9 cellular contexts compared by ENCODE assay signal in genomic region chr4:73446336-73446938, GRCh38. TPM values are rescaled to one million over a fixed set of nuclear protein-coding genes. Genes with fewer than 3 reads are reported as not detected.
DNase-seq lines count a peak whose midpoint lies in the region; FAIRE-seq and TF ChIP-seq lines count a peak whose summit lies in the region.
"Had no signal": no experiment of that assay in that cellular context is flagged by ENCODE, and none has a peak within 500 bp of the region (broad histone marks: within the 10 kb centered on the region; RNA-seq: fewer than 3 reads in every experiment).

No MANE protein-coding gene starts in this region.

- H3K9me2 ChIP-seq in MM.1S (replicated peaks; ENCODE audit: insufficient read depth, low read length), result no peaks in the 10 kb centered on the region
- H3K9me2 ChIP-seq in SK-N-SH, result no peaks in the 10 kb centered on the region

- CTCF ChIA-PET in SK-N-SH (lab: Yijun Ruan, JAX), result interaction anchor here (0.6 to 2.7 kb wide), 31 partner anchors 7 to 1320 kb away, joined by 3 to 22 read pairs (median 4); partner anchors contain the start of gene AFP
- CTCF ChIA-PET in CD8-positive, alpha-beta memory T cell (lab: Charles Lee), result interaction anchor here (0.7 to 1.3 kb wide), 4 partner anchors 15 to 188 kb away, joined by 3 to 5 read pairs (median 4); partner anchors contain the start of gene ANKRD17

- H3K27ac Mint-ChIP-seq in CD8-positive, alpha-beta memory T cell, result no peak overlapping the region

- TF ChIP-seq EP300 in SK-N-SH (IDR thresholded peaks at IDR 0.05; ENCODE audit: borderline replicate concordance in 1 of 2, low read depth in 1 of 2, low read length in 1 of 2), result no peak

- peak; percentile 46 for DNase-seq in AG10803 (ENCODE audit: low read depth)
- DNase-seq in HFF-Myc (ENCODE audit: extremely low read depth, low read depth), result no peak
- peak; percentile 75 for DNase-seq in MM.1S
- peak; percentile 46 for DNase-seq in SK-N-SH
- peak; percentile 65 for DNase-seq in fibroblast of the aortic adventitia (ENCODE audit: low read depth)
- DNase-seq in small intestine, result peak; percentile 69
- no peak for DNase-seq in CD8-positive, alpha-beta memory T cell

- 3% methylated on average over 4 of the region's 4 CpGs for whole genome bisulfite sequencing in SK-N-SH (ENCODE audit: low lambda C conversion rate)
- WGBS in small intestine, 3 donors, result 4 to 19% (median 5%) methylated on average over 4 of the region's 4 CpGs

- H3K4me1 ChIP-seq in MM.1S (ENCODE audit: low read length) (no peaks in the 10 kb centered on the region), SK-N-SH (ENCODE audit: control insufficient read depth in 1 of 2, insufficient read depth in 2 of 2, low read depth in 1 of 2, low read length in 1 of 2) (no peaks in the 10 kb centered on the region; a peak in 1 of 4 replicates), small intestine (ENCODE audit: control insufficient read depth in 2 of 2, insufficient read depth in 1 of 2, low read depth in 1 of 2, low read length in 1 of 2) (no peaks in the 10 kb centered on the region)
- no peaks in the 10 kb centered on the region for H3K4me1 ChIP-seq in CD8-positive, alpha-beta memory T cell (ENCODE audit: insufficient read depth, low read length)

- no peaks in the 10 kb centered on the region for H3K9me3 ChIP-seq in MM.1S (replicated peaks; ENCODE audit: insufficient read depth, low read length)
- H3K9me3 ChIP-seq in SK-N-SH, result no peaks in the 10 kb centered on the region
- H3K9me3 ChIP-seq in small intestine (ENCODE audit: control insufficient read depth, low read depth), result no peaks in the 10 kb centered on the region
- H3K9me3 ChIP-seq in CD8-positive, alpha-beta memory T cell (ENCODE audit: low read length), result no peaks in the 10 kb centered on the region

- H3K4me3 ChIP-seq in AG10803 (ENCODE audit: low read length), result no peak overlapping the region
- no peak overlapping the region for H3K4me3 ChIP-seq in GM12875 (ENCODE audit: low read depth, low read length)
- H3K4me3 ChIP-seq in HFF-Myc (replicated peaks; ENCODE audit: low read depth, low read length), result no peak overlapping the region
- no peak overlapping the region for H3K4me3 ChIP-seq in MM.1S (ENCODE audit: low read length)
- H3K4me3 ChIP-seq in SK-N-SH (ENCODE audit: low read depth in 2 of 2, low read length in 1 of 2), result no peak overlapping the region; a peak in 1 of 4 replicates
- no peak overlapping the region for H3K4me3 ChIP-seq in fibroblast of the aortic adventitia (ENCODE audit: low read depth, low read length)
- no peak overlapping the region for H3K4me3 ChIP-seq in small intestine (ENCODE audit: low read depth in 1 of 2, low read length in 2 of 2)
- H3K4me3 ChIP-seq in CD8-positive, alpha-beta memory T cell (ENCODE audit: low read length), result no peak overlapping the region

- H3K4me1 Mint-ChIP-seq in CD8-positive, alpha-beta memory T cell, result no peaks in the 10 kb centered on the region

- H4K20me1 ChIP-seq in MM.1S (ENCODE audit: insufficient read depth, low read length) (no peaks in the 10 kb centered on the region), SK-N-SH (ENCODE audit: insufficient read depth) (no peaks in the 10 kb centered on the region)

- POLR2A ChIA-PET in SK-N-SH (lab: Yijun Ruan, JAX), result interaction anchor here (0.7 kb wide), 1 partner anchor 1301 kb away, joined by 3 read pairs; no protein-coding TSS in a partner anchor
- POLR2A ChIA-PET in CD8-positive, alpha-beta memory T cell (lab: Charles Lee), result no interaction called here

- TF ChIP-seq CTCF in AG10803 (conservative IDR thresholded peaks at IDR 0.05; ENCODE audit: low read length) (peak; percentile 77), GM12875 (IDR thresholded peaks at IDR 0.05; ENCODE audit: borderline replicate concordance, insufficient read depth, low read depth, low read length) (peak; percentile 61), HFF-Myc (IDR thresholded peaks at IDR 0.05; ENCODE audit: low read depth, low read length, missing control alignments) (peak; percentile 63), MM.1S (IDR thresholded peaks at IDR 0.05; ENCODE audit: low read length) (peak; percentile 92), SK-N-SH (IDR thresholded peaks at IDR 0.05) (peak; percentile 86), fibroblast of the aortic adventitia (IDR thresholded peaks at IDR 0.05; ENCODE audit: insufficient read depth, low read length) (peak; percentile 77)

- no peaks in the 10 kb centered on the region for H3K36me3 Mint-ChIP-seq in CD8-positive, alpha-beta memory T cell

- H3K4me2 ChIP-seq in MM.1S (ENCODE audit: low read depth, low read length) (no peak overlapping the region), SK-N-SH (no peak overlapping the region)

- H3F3A ChIP-seq in MM.1S (ENCODE audit: insufficient read depth, low read length) (no peaks in the 10 kb centered on the region), SK-N-SH (replicated peaks; ENCODE audit: insufficient read depth) (no peaks in the 10 kb centered on the region)

- H3K9ac ChIP-seq in MM.1S (ENCODE audit: low read length), result no peak overlapping the region
- no peak overlapping the region for H3K9ac ChIP-seq in SK-N-SH

- H3K27me3 ChIP-seq in MM.1S (replicated peaks; ENCODE audit: insufficient read depth, low read length) (no peaks in the 10 kb centered on the region), SK-N-SH (ENCODE audit: insufficient read depth) (peaks cover 17% of the 10 kb centered on the region; the same call in 1 of the 2 replicates), small intestine (ENCODE audit: control insufficient read depth in 2 of 2, insufficient read depth in 2 of 2, low read length in 2 of 2) (no peaks in the 10 kb centered on the region)
- no peaks in the 10 kb centered on the region for H3K27me3 ChIP-seq in CD8-positive, alpha-beta memory T cell (ENCODE audit: insufficient read depth, low read length, poor library complexity, severe bottlenecking)

- peak; percentile 64 for FAIRE-seq in small intestine (lab: Jason Lieb, UNC)

- no peaks in the 10 kb centered on the region for H3K36me3 ChIP-seq in MM.1S (replicated peaks; ENCODE audit: insufficient read depth, low read length)
- H3K36me3 ChIP-seq in SK-N-SH (replicated peaks in 1 of 2; ENCODE audit: control insufficient read depth in 1 of 2, insufficient read depth in 2 of 2, low read length in 1 of 2), result no peaks in the 10 kb centered on the region
- H3K36me3 ChIP-seq in small intestine (ENCODE audit: control insufficient read depth in 2 of 2, insufficient read depth in 2 of 2, low read length in 2 of 2), result no peaks in the 10 kb centered on the region
- no peaks in the 10 kb centered on the region for H3K36me3 ChIP-seq in CD8-positive, alpha-beta memory T cell (ENCODE audit: insufficient read depth, low read length)

- H3K79me2 ChIP-seq in MM.1S (ENCODE audit: low read length) (no peaks in the 10 kb centered on the region), SK-N-SH (ENCODE audit: insufficient read depth) (no peaks in the 10 kb centered on the region)

- no peak overlapping the region for H3K4me3 Mint-ChIP-seq in CD8-positive, alpha-beta memory T cell

- peaks cover 0 to 3% (median 0%) of the 10 kb centered on the region in 5 donors for H3K9me3 Mint-ChIP-seq in CD8-positive, alpha-beta memory T cell

- H2AFZ ChIP-seq in MM.1S (ENCODE audit: low read length), result no peak overlapping the region
- H2AFZ ChIP-seq in SK-N-SH (ENCODE audit: low read depth), result no peak overlapping the region

- TF ChIP-seq RAD21 in SK-N-SH (IDR thresholded peaks at IDR 0.05; ENCODE audit: low read length), result peak; percentile 59

- no peak overlapping the region for H3K27ac ChIP-seq in MM.1S (ENCODE audit: low read length)
- H3K27ac ChIP-seq in SK-N-SH (ENCODE audit: low read depth in 2 of 2, low read length in 1 of 2), result no peak overlapping the region
- no peak overlapping the region for H3K27ac ChIP-seq in small intestine (ENCODE audit: low read depth in 1 of 2, low read length in 1 of 2)
- no peak overlapping the region for H3K27ac ChIP-seq in CD8-positive, alpha-beta memory T cell (ENCODE audit: low read depth, low read length)

- peaks cover 7 to 13% of the 10 kb centered on the region in 2 donors for H3K27me3 Mint-ChIP-seq in CD8-positive, alpha-beta memory T cell

TF ChIP-seq in SK-N-SH, 30 proteins besides CTCF, POLR2A, EP300 and RAD21:
- TF ChIP-seq SMC3 (IDR thresholded peaks at IDR 0.05; ENCODE audit: low read depth, low read length), result peak; percentile 42
- TF ChIP-seq YY1 (IDR thresholded peaks at IDR 0.05; ENCODE audit: low read depth), result no peak
- no peak for TF ChIP-seq CHD2 (IDR thresholded peaks at IDR 0.05; ENCODE audit: low read length, partially characterized antibody)
- peak; percentile 56; the same call in 1 of the 2 replicates for TF ChIP-seq GATA2 (CRISPR knock-in tag; IDR thresholded peaks at IDR 0.05)

RNA-seq across cellular contexts. Expression of gene AFP, which starts 10.4 kb away (rescaled TPM):
- polyA plus RNA-seq in SK-N-SH (2012; rRNA removed) (0.28 and 0.54 TPM in 2 replicates), small intestine (under 1 TPM in 1 of 3 donors, not detected in 2; 0.16 TPM)
- polyA plus RNA-seq in SK-N-SH (2012; cell fraction: cytosol; rRNA removed), result 0.29 and 0.35 TPM in 2 replicates
- polyA plus RNA-seq in SK-N-SH (2012; cell fraction: nucleus; rRNA removed), result 0.12 and 0.21 TPM in 2 replicates
- total RNA-seq in fibroblast of the aortic adventitia (ENCODE audit: low replicate concordance), result 0.90 TPM in 1 of 2 replicates, not detected in the other
- not detected for total RNA-seq in CD8-positive, alpha-beta memory T cell
- not detected for polyA plus RNA-seq in CD8-positive, alpha-beta memory T cell

RNA-seq across cellular contexts. Expression of gene AFM, which starts 35.1 kb away (rescaled TPM):
- polyA plus RNA-seq in SK-N-SH (2012; rRNA removed) (not detected in 2 replicates), small intestine (under 1 TPM in 1 of 3 donors, not detected in 2; 0.01 TPM)
- not detected in 2 replicates for polyA plus RNA-seq in SK-N-SH (2012; cell fraction: cytosol; rRNA removed)
- polyA plus RNA-seq in SK-N-SH (2012; cell fraction: nucleus; rRNA removed), result not detected in 2 replicates
- not detected in 2 replicates for total RNA-seq in fibroblast of the aortic adventitia (ENCODE audit: low replicate concordance)
- not detected for total RNA-seq in CD8-positive, alpha-beta memory T cell
- not detected for polyA plus RNA-seq in CD8-positive, alpha-beta memory T cell
- total RNA-seq: skeletal muscle tissue had no signal

RNA-seq across cellular contexts. Expression of gene ALB, which starts 42.4 kb away (rescaled TPM):
- polyA plus RNA-seq in SK-N-SH (2012; rRNA removed) (not detected in 2 replicates), small intestine (under 1 TPM in 1 of 3 donors, not detected in 2; 0.84 TPM)
- polyA plus RNA-seq in SK-N-SH (2012; cell fraction: cytosol; rRNA removed), result not detected in 2 replicates
- polyA plus RNA-seq in SK-N-SH (2012; cell fraction: nucleus; rRNA removed), result not detected in 2 replicates
- total RNA-seq in fibroblast of the aortic adventitia (ENCODE audit: low replicate concordance), result not detected in 2 replicates
- total RNA-seq in CD8-positive, alpha-beta memory T cell, result not detected
- polyA plus RNA-seq in CD8-positive, alpha-beta memory T cell, result not detected

Comparison
In these comparisons a context has a peak if more than half of its experiments do, and no peak if none do; other contexts are left out.
1. DNase-seq: peak in AG10803 (single experiment), MM.1S (single experiment), SK-N-SH (single experiment), fibroblast of the aortic adventitia (single experiment) and small intestine (single experiment); none in HFF-Myc (single experiment) and CD8-positive, alpha-beta memory T cell (0 of 5).
2. Peak in every context shown above with its lines, with median percentiles within 50 percentile points of each other: CTCF ChIP-seq.